ENCODE assay signal across 8 cellular contexts in genomic region chr14:102087762-102088011, GRCh38. TPM values are rescaled to one million over a fixed set of nuclear protein-coding genes. Genes with fewer than 3 reads are reported as not detected.
DNase-seq lines count a peak whose midpoint lies in the region; ATAC-seq, FAIRE-seq and TF ChIP-seq lines count a peak whose summit lies in the region.

No MANE protein-coding gene starts in this region.

- no peak for TF ChIP-seq EP300 in ovary (IDR thresholded peaks at IDR 0.05)

- H3K9ac ChIP-seq in OCI-LY3 (ENCODE audit: low read length) = peak overlapping the region; percentile 98
- H3K9ac ChIP-seq in endothelial cell of umbilical vein (replicated peaks; ENCODE audit: extremely low read depth, insufficient read depth, low read length) = peak overlapping the region; percentile 82

- TF ChIP-seq POLR2A in endothelial cell of umbilical vein (IDR thresholded peaks at IDR 0.05; ENCODE audit: low read depth, low read length) = no peak
- no peak for TF ChIP-seq POLR2A in ovary (IDR thresholded peaks at IDR 0.05)

- intact Hi-C loops in endothelial cell of umbilical vein (cut with micrococcal nuclease) (loop anchor here (1.0 to 5.0 kb wide), 7 partner anchors 9 to 327 kb away; partner anchors contain the start of genes DYNC1H1, PPP2R5C and WDR20), ovary (cut with DNase I) (loop anchor here in 2 of 4 donors (5.0 to 10.0 kb wide), 2 partner anchors 123 to 315 kb away; partner anchors contain the start of gene DYNC1H1 (in 1 of the 2))

- FAIRE-seq in endothelial cell of umbilical vein (lab: Jason Lieb, UNC) = no peak

- CTCF ChIA-PET in CD8-positive, alpha-beta memory T cell (lab: Charles Lee) = interaction anchor here (0.6 to 3.1 kb wide), 7 partner anchors 9 to 235 kb away, joined by 3 to 25 read pairs (median 6); no protein-coding TSS in a partner anchor
- CTCF ChIA-PET in endothelial cell of umbilical vein (lab: Charles Lee) = interaction anchor here (0.7 to 1.7 kb wide), 4 partner anchors 9 to 230 kb away, joined by 3 to 10 read pairs (median 8); partner anchors contain the start of gene MOK

- H3K4me1 ChIP-seq in CD8-positive, alpha-beta memory T cell (ENCODE audit: insufficient read depth, low read length) = peaks cover 49% of the 10 kb centered on the region
- peaks cover 21% of the 10 kb centered on the region for H3K4me1 ChIP-seq in OCI-LY3 (ENCODE audit: low read length)
- H3K4me1 ChIP-seq in endothelial cell of umbilical vein (ENCODE audit: control insufficient read depth, extremely low read depth, insufficient read depth, low read length) = peaks cover 40% of the 10 kb centered on the region
- H3K4me1 ChIP-seq in ovary (ENCODE audit: insufficient read depth) = peaks cover 13% of the 10 kb centered on the region

- H3K36me3 Mint-ChIP-seq in CD8-positive, alpha-beta memory T cell = peaks cover 16 to 42% (median 23%) of the 10 kb centered on the region in 3 donors

- peak overlapping the region; percentile 70 to 98 (median 94) for H3K27ac Mint-ChIP-seq in CD8-positive, alpha-beta memory T cell

- 0 out of 2 replicates have a peak overlapping the region, but pooled peaks have one; percentile 68 for H2AFZ ChIP-seq in OCI-LY3 (ENCODE audit: low read depth, low read length)
- H2AFZ ChIP-seq in endothelial cell of umbilical vein (ENCODE audit: low read depth, low read length) = peak overlapping the region; percentile 77

- H3K27me3 Mint-ChIP-seq in CD8-positive, alpha-beta memory T cell = peaks cover 0 to 13% of the 10 kb centered on the region in 2 donors

- no peaks in the 10 kb centered on the region for H3K9me3 ChIP-seq in CD8-positive, alpha-beta memory T cell (ENCODE audit: low read length)
- H3K9me3 ChIP-seq in OCI-LY3 (ENCODE audit: insufficient read depth, low read length) = no peaks in the 10 kb centered on the region
- H3K9me3 ChIP-seq in endothelial cell of umbilical vein (replicated peaks; ENCODE audit: control insufficient read depth, insufficient read depth, low read length) = no peaks in the 10 kb centered on the region
- H3K9me3 ChIP-seq in ovary = no peaks in the 10 kb centered on the region

- peak overlapping the region; percentile 83 for H3K4me3 ChIP-seq in CD8-positive, alpha-beta memory T cell (ENCODE audit: low read length)
- peak overlapping the region; percentile 95 for H3K4me3 ChIP-seq in OCI-LY3 (ENCODE audit: low read length)
- H3K4me3 ChIP-seq in endothelial cell of umbilical vein (replicated peaks in 1 of 3; ENCODE audit: insufficient read depth in 1 of 3, low read depth in 1 of 3, low read length in 3 of 3) = peak overlapping the region; percentile 42 to 69 (median 59)
- peak overlapping the region; percentile 68 for H3K4me3 ChIP-seq in ovary

- H4K20me1 ChIP-seq in OCI-LY3 (ENCODE audit: insufficient read depth, low read length) (0 out of 2 replicates have a peak, but pooled peaks cover 3% of the 10 kb centered on the region), endothelial cell of umbilical vein (replicated peaks; ENCODE audit: control insufficient read depth, extremely low read depth, insufficient read depth, low read length) (peaks cover 3% of the 10 kb centered on the region)

- H3K79me2 ChIP-seq in OCI-LY3 (ENCODE audit: low read length) (peaks cover 53% of the 10 kb centered on the region), endothelial cell of umbilical vein (ENCODE audit: control insufficient read depth, insufficient read depth, low read length) (peaks cover 42% of the 10 kb centered on the region)

- H3K4me3 Mint-ChIP-seq in CD8-positive, alpha-beta memory T cell = peak overlapping the region; percentile 91 to 98 (median 94)

- peaks cover 32% of the 10 kb centered on the region for H3K36me3 ChIP-seq in CD8-positive, alpha-beta memory T cell (ENCODE audit: insufficient read depth, low read length)
- H3K36me3 ChIP-seq in OCI-LY3 (replicated peaks; ENCODE audit: low read depth, low read length) (peaks cover 33% of the 10 kb centered on the region), endothelial cell of umbilical vein (ENCODE audit: control insufficient read depth in 2 of 2, extremely low read depth in 1 of 2, insufficient read depth in 2 of 2, low read length in 2 of 2) (peaks cover 9 to 14% of the 10 kb centered on the region in 2 experiments), ovary (no peaks in the 10 kb centered on the region)

- H3K27me3 ChIP-seq in CD8-positive, alpha-beta memory T cell (ENCODE audit: insufficient read depth, low read length, poor library complexity, severe bottlenecking) = no peaks in the 10 kb centered on the region
- H3K27me3 ChIP-seq in OCI-LY3 (ENCODE audit: low read depth, low read length) = no peaks in the 10 kb centered on the region
- H3K27me3 ChIP-seq in endothelial cell of umbilical vein (ENCODE audit: control insufficient read depth in 2 of 2, insufficient read depth in 2 of 2, low read length in 2 of 2) = no peaks in the 10 kb centered on the region
- no peaks in the 10 kb centered on the region for H3K27me3 ChIP-seq in ovary

- H3K4me1 Mint-ChIP-seq in CD8-positive, alpha-beta memory T cell = peaks cover 56 to 60% (median 58%) of the 10 kb centered on the region in 3 donors

- 3 to 4% (median 3%) methylated on average over 11 of the region's 11 CpGs for WGBS in ovary, 3 donors

- H3K9me1 ChIP-seq in endothelial cell of umbilical vein (replicated peaks; ENCODE audit: control insufficient read depth, extremely low read depth, insufficient read depth, low read length) = no peaks in the 10 kb centered on the region

- peak overlapping the region; percentile 95 for H3K27ac ChIP-seq in CD8-positive, alpha-beta memory T cell (ENCODE audit: low read depth, low read length)
- H3K27ac ChIP-seq in OCI-LY3 (ENCODE audit: low read length) (peak overlapping the region; percentile 84), endothelial cell of umbilical vein (ENCODE audit: insufficient read depth, low read depth, low read length) (peak overlapping the region; percentile 84), ovary (peak overlapping the region; percentile 99 to 100)

- POLR2A ChIA-PET in CD8-positive, alpha-beta memory T cell (lab: Charles Lee) = interaction anchor here (0.6 to 1.0 kb wide), 6 partner anchors 27 to 1845 kb away, joined by 3 to 23 read pairs (median 7); no protein-coding TSS in a partner anchor
- POLR2A ChIA-PET in endothelial cell of umbilical vein (lab: Charles Lee) = interaction anchor here (0.6 to 0.7 kb wide), 3 partner anchors 15 to 139 kb away, joined by 3 to 8 read pairs (median 4); no protein-coding TSS in a partner anchor

- DNase-seq in CD8-positive, alpha-beta memory T cell = no peak
- DNase-seq in endothelial cell of umbilical vein (ENCODE audit: low read depth, low spot score) = no peak
- no peak for DNase-seq in ovary
- DNase-seq in activated CD4-positive, alpha-beta T cell treated with anti-CD3 and anti-CD28 coated beads, Interleukin-2, amount 50 U/mL, for 48 hours = no peak
- no peak for DNase-seq in GM19240 (ENCODE audit: insufficient read length, low spot score)

- no peaks in the 10 kb centered on the region for H3K9me3 Mint-ChIP-seq in CD8-positive, alpha-beta memory T cell

- ATAC-seq in HG03354 (IDR thresholded peaks at IDR 0.05; ENCODE audit: poor library complexity, severe bottlenecking, unreplicated experiment) (no peak), GM21447 (IDR thresholded peaks at IDR 0.05; ENCODE audit: unreplicated experiment) (no peak)

- no peak for TF ChIP-seq CTCF in OCI-LY3 (IDR thresholded peaks at IDR 0.05; ENCODE audit: low read depth, low read length)
- TF ChIP-seq CTCF in endothelial cell of umbilical vein (IDR thresholded peaks at IDR 0.05; ENCODE audit: extremely low read depth in 1 of 2, insufficient read depth in 1 of 2, low read depth in 1 of 2, low read length in 2 of 2) = no peak
- no peak for TF ChIP-seq CTCF in ovary (IDR thresholded peaks at IDR 0.05)

- H3K4me2 ChIP-seq in OCI-LY3 (ENCODE audit: low read length) = peak overlapping the region; percentile 93
- H3K4me2 ChIP-seq in endothelial cell of umbilical vein (ENCODE audit: insufficient read depth, low read length) = peak overlapping the region; percentile 92

- dilution Hi-C loops in endothelial cell of umbilical vein (cut with MboI; ENCODE audit: extremely low pct_ligation_motif_present, low sequenced_read_pairs) = no loop called here

- BruUV-seq in endothelial cell of umbilical vein (replicated peaks; lab: Mats Ljungman, UMichigan) = TSS peak; percentile 65

TF ChIP-seq in endothelial cell of umbilical vein, 7 proteins besides CTCF, POLR2A, EP300 and RAD21 (continues in another document):
- TF ChIP-seq MYC (IDR thresholded peaks at IDR 0.05; ENCODE audit: low read depth, low read length) (no peak), POLR2AphosphoS5 (IDR thresholded peaks at IDR 0.05; ENCODE audit: insufficient read depth, low read depth, low read length) (no peak), JUN (IDR thresholded peaks at IDR 0.05; ENCODE audit: borderline replicate concordance, insufficient read depth, insufficient read length, low read depth) (no peak), GATA2 (IDR thresholded peaks at IDR 0.05; ENCODE audit: insufficient read depth, insufficient read length, low read depth, low read length) (no peak)

RNA-seq across cellular contexts. Expression of gene HSP90AA1, which starts 0.8 kb away (rescaled TPM):
- total RNA-seq in CD8-positive, alpha-beta memory T cell = 1,000 to 10,000 TPM; 1,459 to 1,586 TPM
- polyA plus RNA-seq in CD8-positive, alpha-beta memory T cell = 579 TPM
- total RNA-seq in endothelial cell of umbilical vein (504 and 540 TPM in 2 replicates), ovary (100 to 1,000 TPM; 250 to 502 (median 299) TPM)
- polyA plus RNA-seq in endothelial cell of umbilical vein (140 and 266 TPM in 2 replicates), ovary (100 to 1,000 TPM; 197 to 319 TPM)
- 338 and 370 TPM in 2 replicates for polyA plus RNA-seq in endothelial cell of umbilical vein (2011; cell fraction: cytosol; rRNA removed)
- polyA plus RNA-seq in endothelial cell of umbilical vein (2011; cell fraction: nucleus; rRNA removed) = 186 and 288 TPM in 2 replicates
- 486 and 1,108 TPM in 2 replicates for polyA plus RNA-seq in endothelial cell of umbilical vein (2012)
- polyA minus RNA-seq in endothelial cell of umbilical vein = 318 and 373 TPM in 2 replicates
- 710 TPM for polyA minus RNA-seq in endothelial cell of umbilical vein (2011; cell fraction: cytosol; rRNA and poly(A)+ RNA removed)
- polyA minus RNA-seq in endothelial cell of umbilical vein (2011; cell fraction: nucleus; rRNA and poly(A)+ RNA removed) = 107 and 168 TPM in 2 replicates

RNA-seq across cellular contexts. Expression of gene WDR20, which starts 52.0 kb away (rescaled TPM):
- 10 to 100 TPM; 32.8 to 35.2 TPM for total RNA-seq in CD8-positive, alpha-beta memory T cell
- 16.8 TPM for polyA plus RNA-seq in CD8-positive, alpha-beta memory T cell
- total RNA-seq in endothelial cell of umbilical vein (22.4 and 23.6 TPM in 2 replicates), ovary (10 to 100 TPM; 15.5 to 42.2 (median 36.4) TPM)
- polyA plus RNA-seq in endothelial cell of umbilical vein (11.9 and 12.2 TPM in 2 replicates), ovary (10 to 100 TPM; 13.4 to 19.5 TPM)
- polyA plus RNA-seq in endothelial cell of umbilical vein (2011; cell fraction: cytosol; rRNA removed) = 12.3 and 14.5 TPM in 2 replicates
- polyA plus RNA-seq in endothelial cell of umbilical vein (2011; cell fraction: nucleus; rRNA removed) = 24.8 and 25.0 TPM in 2 replicates
- polyA plus RNA-seq in endothelial cell of umbilical vein (2012) = 13.0 and 14.6 TPM in 2 replicates
- 28.9 and 29.8 TPM in 2 replicates for polyA minus RNA-seq in endothelial cell of umbilical vein
- 12.9 TPM for polyA minus RNA-seq in endothelial cell of umbilical vein (2011; cell fraction: cytosol; rRNA and poly(A)+ RNA removed)
- polyA minus RNA-seq in endothelial cell of umbilical vein (2011; cell fraction: nucleus; rRNA and poly(A)+ RNA removed) = 29.1 TPM in 2 replicates
